In the genomic region with DNA sequence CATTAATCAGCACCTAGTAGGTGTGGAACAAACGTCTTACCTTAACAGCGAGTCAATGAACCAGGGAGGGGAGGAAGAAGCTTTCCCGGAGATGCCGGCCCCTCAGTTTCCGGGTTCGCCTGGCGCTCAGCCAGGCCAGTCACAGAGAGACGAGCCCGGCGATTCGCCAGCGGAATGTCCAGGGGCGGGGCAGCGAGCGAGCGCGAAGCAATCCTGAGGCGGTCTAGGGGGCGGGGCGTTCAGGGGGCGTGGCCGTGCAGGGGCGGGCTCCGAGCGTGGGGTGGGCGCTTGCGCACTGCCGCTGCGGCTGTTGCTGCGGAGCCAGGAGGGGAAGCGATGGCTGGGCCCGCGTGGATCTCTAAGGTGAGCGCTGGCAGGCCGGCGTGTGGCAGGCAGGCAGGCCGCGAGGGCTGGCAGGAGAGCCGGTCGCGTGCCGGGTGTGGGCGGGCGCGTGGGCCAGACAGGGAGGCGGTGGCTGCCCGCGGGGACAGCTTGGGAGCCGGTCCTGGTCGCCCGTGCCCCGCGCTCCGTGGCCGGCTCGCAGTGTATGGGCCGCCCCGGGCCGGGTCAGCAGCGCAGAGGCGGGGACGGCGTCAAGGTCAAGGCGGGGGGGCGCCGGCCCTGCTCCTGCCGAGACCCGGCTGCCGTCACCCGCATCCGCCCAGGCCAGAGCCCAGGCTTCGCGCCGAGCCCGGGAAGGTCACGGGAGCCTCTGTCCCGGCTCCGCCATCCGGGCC, we compare ENCODE assay signal across 8 cellular contexts. TPM values are rescaled to one million over a fixed set of nuclear protein-coding genes. Genes with fewer than 3 reads are reported as not detected.
DNase-seq lines count a peak whose midpoint lies in the region; ATAC-seq, FAIRE-seq and TF ChIP-seq lines count a peak whose summit lies in the region.

A gene (plus strand): TSS at position 295 of the 737 bp plus-strand sequence. CDS start 42 bp downstream, at position 337.

- H4K20me1 ChIP-seq in DND-41 (ENCODE audit: insufficient read depth, low read length), result peaks cover 7% of the 10 kb centered on the region
- H4K20me1 ChIP-seq in Karpas-422 (ENCODE audit: insufficient read depth, low read depth, low read length), result no peaks in the 10 kb centered on the region

- peak within 1 kb of the TSS; percentile 93 for H3K4me3 Mint-ChIP-seq in activated T-cell treated with anti-CD3 and anti-CD28 coated beads, Interleukin-2, amount 50 U/mL, for 72 hours

- intact Hi-C loops in esophagus muscularis mucosa (cut with DNase I), result no loop called here

- peaks cover 45% of the 10 kb centered on the region for H3K4me1 Mint-ChIP-seq in activated T-cell treated with anti-CD3 and anti-CD28 coated beads, Interleukin-2, amount 50 U/mL, for 72 hours (ENCODE audit: low read depth)

- DNase-seq in DND-41, result peak; percentile 98
- DNase-seq in Karpas-422, result peak; percentile 99
- DNase-seq in RCC 7860 (ENCODE audit: low spot score), result peak; percentile 90
- peak; percentile 100 for DNase-seq in activated T-cell treated with anti-CD3 and anti-CD28 coated beads, Interleukin-2, amount 50 U/mL, for 72 hours
- DNase-seq in esophagus muscularis mucosa (ENCODE audit: extremely low spot score), result peak; percentile 100
- peak; percentile 98 for DNase-seq in myocyte (ENCODE audit: low read depth)
- peak; percentile 98 to 100 for DNase-seq in stimulated activated CD8-positive, alpha-beta memory T cell treated with anti-CD3 and anti-CD28 coated beads, Interleukin-7, amount 100 ng/mL, for 4 hours (ENCODE audit: low read depth in 2 of 2)

- TF ChIP-seq CTCF in DND-41 (IDR thresholded peaks at IDR 0.05; ENCODE audit: borderline replicate concordance, extremely low read depth, low read length, poor library complexity, severe bottlenecking) (no peak), esophagus muscularis mucosa (IDR thresholded peaks at IDR 0.05) (no peak)

- peak within 1 kb of the TSS; percentile 70 for H3K27ac ChIP-seq in DND-41 (ENCODE audit: low read length)
- peak within 1 kb of the TSS; percentile 52; the same call in 1 of the 2 replicates for H3K27ac ChIP-seq in Karpas-422 (ENCODE audit: low read length)
- H3K27ac ChIP-seq in esophagus muscularis mucosa (replicated peaks in 1 of 4), result peak within 1 kb of the TSS; percentile 88 to 97 (median 93)

- H3K9me3 Mint-ChIP-seq in activated T-cell treated with anti-CD3 and anti-CD28 coated beads, Interleukin-2, amount 50 U/mL, for 72 hours, result no peaks in the 10 kb centered on the region

- H3K36me3 ChIP-seq in DND-41 (ENCODE audit: insufficient read depth, low read length) (peaks cover 6% of the 10 kb centered on the region), Karpas-422 (ENCODE audit: insufficient read depth, low read length) (peaks cover 9% of the 10 kb centered on the region; the same call in 1 of the 2 replicates), esophagus muscularis mucosa (peaks cover 0 to 5% (median 0%) of the 10 kb centered on the region in 4 donors)

- no peaks in the 10 kb centered on the region for H3K9me2 ChIP-seq in Karpas-422 (replicated peaks; ENCODE audit: insufficient read depth, low read length)

- H3K27me3 ChIP-seq in DND-41 (ENCODE audit: insufficient read depth, low read length, poor library complexity), result no peaks in the 10 kb centered on the region
- H3K27me3 ChIP-seq in Karpas-422 (ENCODE audit: low read length), result no peaks in the 10 kb centered on the region
- no peaks in the 10 kb centered on the region for H3K27me3 ChIP-seq in esophagus muscularis mucosa

- peak within 1 kb of the TSS; percentile 47 to 58 for H3K4me3 ChIP-seq in DND-41 (ENCODE audit: low read depth in 1 of 2, low read length in 2 of 2)
- H3K4me3 ChIP-seq in Karpas-422 (ENCODE audit: low read length), result peak within 1 kb of the TSS; percentile 79
- peak within 1 kb of the TSS; percentile 80 to 98 (median 92) for H3K4me3 ChIP-seq in esophagus muscularis mucosa

- no peaks in the 10 kb centered on the region for H3K27me3 Mint-ChIP-seq in activated T-cell treated with anti-CD3 and anti-CD28 coated beads, Interleukin-2, amount 50 U/mL, for 72 hours (ENCODE audit: low read depth)

- H3K4me1 ChIP-seq in DND-41 (ENCODE audit: insufficient read depth, low read length), result peaks cover 42% of the 10 kb centered on the region
- peaks cover 17% of the 10 kb centered on the region for H3K4me1 ChIP-seq in Karpas-422 (ENCODE audit: low read length)
- peaks cover 22 to 34% (median 27%) of the 10 kb centered on the region in 4 donors for H3K4me1 ChIP-seq in esophagus muscularis mucosa

- ATAC-seq in DND-41 (ENCODE audit: insufficient read depth, low read depth), result peak; percentile 92
- peak; percentile 70 for ATAC-seq in GM21825 (IDR thresholded peaks at IDR 0.05; ENCODE audit: unreplicated experiment)
- ATAC-seq in activated T-cell treated with anti-CD3 and anti-CD28 coated beads, Interleukin-2, amount 50 U/mL, for 72 hours (replicated peaks in 1 of 2), result peak; percentile 88 to 94

- FAIRE-seq in RCC 7860 (lab: Jason Lieb, UNC), result peak; percentile 67

- H3K9ac ChIP-seq in DND-41 (ENCODE audit: low read depth, low read length) (peak within 1 kb of the TSS; percentile 79), Karpas-422 (ENCODE audit: low read length) (peak within 1 kb of the TSS; percentile 88)

- H3K4me2 ChIP-seq in DND-41 (ENCODE audit: insufficient read depth, low read length) (peak within 1 kb of the TSS; percentile 88), Karpas-422 (ENCODE audit: low read depth, low read length, poor library complexity, severe bottlenecking) (peak within 1 kb of the TSS; percentile 100)

- 0% methylated on average over 6 of the region's 79 CpGs for WGBS in esophagus muscularis mucosa

- TF ChIP-seq POLR2A in esophagus muscularis mucosa (IDR thresholded peaks at IDR 0.05; ENCODE audit: low read depth), result peak; percentile 74

- H2AFZ ChIP-seq in DND-41 (ENCODE audit: low read depth, low read length) (peak within 1 kb of the TSS; percentile 68), Karpas-422 (ENCODE audit: low read length) (peak within 1 kb of the TSS; percentile 70)

- no peak for TF ChIP-seq EP300 in esophagus muscularis mucosa (IDR thresholded peaks at IDR 0.05)

- H3K9me3 ChIP-seq in DND-41 (ENCODE audit: insufficient read depth, low read length, severe bottlenecking) (no peaks in the 10 kb centered on the region), Karpas-422 (ENCODE audit: low read length) (no peaks in the 10 kb centered on the region), esophagus muscularis mucosa (no peaks in the 10 kb centered on the region)

- peak within 1 kb of the TSS; percentile 99 for H3K27ac Mint-ChIP-seq in activated T-cell treated with anti-CD3 and anti-CD28 coated beads, Interleukin-2, amount 50 U/mL, for 72 hours

- peaks cover 0 to 4% of the 10 kb centered on the region in 2 donors for H3K36me3 Mint-ChIP-seq in activated T-cell treated with anti-CD3 and anti-CD28 coated beads, Interleukin-2, amount 50 U/mL, for 72 hours (ENCODE audit: insufficient read depth in 2 of 2)

- H3K79me2 ChIP-seq in DND-41 (ENCODE audit: insufficient read depth, low read length), result peaks cover 52% of the 10 kb centered on the region
- peaks cover 52% of the 10 kb centered on the region for H3K79me2 ChIP-seq in Karpas-422 (ENCODE audit: low read length)

RNA-seq across cellular contexts. Expression of the gene that starts here (rescaled TPM):
- total RNA-seq in Karpas-422 (2014; rRNA removed; shearing (Covaris generic); ENCODE audit: low replicate concordance), result 49.3 and 57.2 TPM in 2 replicates
- 10 to 100 TPM; 83.6 to 92.7 TPM for total RNA-seq in activated T-cell treated with anti-CD3 and anti-CD28 coated beads, Interleukin-2, amount 50 U/mL, for 72 hours
- total RNA-seq in esophagus muscularis mucosa, result 100 to 1,000 TPM in 1 of 4 donors, 10 to 100 TPM in 3; 59.4 to 122 (median 78.1) TPM
- total RNA-seq in myocyte, result 116 and 122 TPM in 2 replicates
- polyA plus RNA-seq in myocyte (2012), result 45.2 TPM

Comparison
In these comparisons a context has a peak if more than half of its experiments do, and no peak if none do; other contexts are left out.
1. Peak in every context shown above with its lines: DNase-seq, ATAC-seq, H3K4me3 ChIP-seq and H3K27ac ChIP-seq.